ENCODE assay signal across 1 cellular context in genomic region chr14:22556021-22556989, GRCh38.
TF ChIP-seq lines count a peak whose summit lies in the region.

No MANE protein-coding gene starts in this region.

TF ChIP-seq in H1, 55 proteins besides CTCF, POLR2A, EP300 and RAD21:
- TF ChIP-seq CHD2 (IDR thresholded peaks at IDR 0.05; ENCODE audit: low read length) (no peak), NANOG (IDR thresholded peaks at IDR 0.05; ENCODE audit: insufficient read depth, low read depth, low read length, poor library complexity, severe bottlenecking) (no peak), ATF3 (IDR thresholded peaks at IDR 0.05; ENCODE audit: insufficient read depth, low read depth, low read length) (no peak), MAX (IDR thresholded peaks at IDR 0.05) (no peak), SRF (IDR thresholded peaks at IDR 0.05; ENCODE audit: low read depth, low read length) (no peak), USF2 (IDR thresholded peaks at IDR 0.05; ENCODE audit: low read length) (no peak), CBX5 (IDR thresholded peaks at IDR 0.05; ENCODE audit: low read depth, low read length) (no peak), CREB1 (IDR thresholded peaks at IDR 0.05) (no peak), CBX8 (IDR thresholded peaks at IDR 0.05; ENCODE audit: borderline replicate concordance, low read depth, low read length) (no peak), SAP30 (IDR thresholded peaks at IDR 0.05; ENCODE audit: insufficient read depth, insufficient replicate concordance, low read length) (no peak), CHD1 (IDR thresholded peaks at IDR 0.05; ENCODE audit: low read depth, low read length) (no peak), TCF12 (IDR thresholded peaks at IDR 0.05; ENCODE audit: low read depth, low read length) (no peak)
